Comparison of ENCODE assay signal across 13 cellular contexts in genomic region chr16:84995666-84996065, GRCh38. TPM values are rescaled to one million over a fixed set of nuclear protein-coding genes. Genes with fewer than 3 reads are reported as not detected.
DNase-seq lines count a peak whose midpoint lies in the region; ATAC-seq, FAIRE-seq and TF ChIP-seq lines count a peak whose summit lies in the region.
"Had no signal": no experiment of that assay in that cellular context is flagged by ENCODE, and none has a peak within 500 bp of the region (broad histone marks: within the 10 kb centered on the region; RNA-seq: fewer than 3 reads in every experiment).

No MANE protein-coding gene starts in this region.

- no peaks in the 10 kb centered on the region for H3K27me3 Mint-ChIP-seq in activated CD4-positive, alpha-beta T cell treated with anti-CD3 and anti-CD28 coated beads for 36 hours
- H3K27me3 Mint-ChIP-seq in activated CD4-positive, alpha-beta T cell treated with anti-CD3 and anti-CD28 coated beads, Interleukin-2, amount 10 ng/mL, durations not matched to agents 7 days and 5 days = no peaks in the 10 kb centered on the region
- H3K27me3 Mint-ChIP-seq: activated naive CD4-positive, alpha-beta T cell treated with anti-CD3 and anti-CD28 coated beads, Interleukin-2, amount 50 U/mL, for 24 hours had no signal

- TF ChIP-seq CTCF in RWPE1 (conservative IDR thresholded peaks at IDR 0.05; ENCODE audit: low read depth) (no peak), esophagus squamous epithelium (IDR thresholded peaks at IDR 0.05) (no peak)

- H3K27ac ChIP-seq in RWPE1 (peak overlapping the region; percentile 99), esophagus squamous epithelium (peak overlapping the region; percentile 83 to 93 (median 89)), skin epidermis (peak overlapping the region in 16 of 21 experiments; percentile 48 to 91 (median 80))
- H3K27ac ChIP-seq: neural progenitor cell had no signal

- no peaks in the 10 kb centered on the region for H3K9me3 Mint-ChIP-seq in activated CD4-positive, alpha-beta T cell treated with anti-CD3 and anti-CD28 coated beads for 36 hours (ENCODE audit: low read depth)
- H3K9me3 Mint-ChIP-seq in activated CD4-positive, alpha-beta T cell treated with anti-CD3 and anti-CD28 coated beads, Interleukin-2, amount 10 ng/mL, durations not matched to agents 7 days and 5 days = no peaks in the 10 kb centered on the region
- H3K9me3 Mint-ChIP-seq: activated naive CD4-positive, alpha-beta T cell treated with anti-CD3 and anti-CD28 coated beads, Interleukin-2, amount 50 U/mL, for 24 hours; neural progenitor cell had no signal

- no peak for FAIRE-seq in frontal cortex (lab: Jason Lieb, UNC)
- FAIRE-seq: urothelium cell line had no signal

- H3K27me3 ChIP-seq in esophagus squamous epithelium = no peaks in the 10 kb centered on the region
- H3K27me3 ChIP-seq: neural progenitor cell, Peyer's patch had no signal

- peak overlapping the region; percentile 47 for H3K27ac Mint-ChIP-seq in activated CD4-positive, alpha-beta T cell treated with anti-CD3 and anti-CD28 coated beads for 36 hours
- no peak overlapping the region for H3K27ac Mint-ChIP-seq in activated CD4-positive, alpha-beta T cell treated with anti-CD3 and anti-CD28 coated beads, Interleukin-2, amount 10 ng/mL, durations not matched to agents 7 days and 5 days

- no peak overlapping the region for H3K4me3 Mint-ChIP-seq in activated CD4-positive, alpha-beta T cell treated with anti-CD3 and anti-CD28 coated beads for 36 hours
- H3K4me3 Mint-ChIP-seq in activated CD4-positive, alpha-beta T cell treated with anti-CD3 and anti-CD28 coated beads, Interleukin-2, amount 10 ng/mL, durations not matched to agents 7 days and 5 days = no peak overlapping the region
- H3K4me3 Mint-ChIP-seq: activated naive CD4-positive, alpha-beta T cell treated with anti-CD3 and anti-CD28 coated beads, Interleukin-2, amount 50 U/mL, for 24 hours; neural progenitor cell had no signal

- peaks cover 0 to 48% (median 6%) of the 10 kb centered on the region in 3 donors for H3K36me3 ChIP-seq in esophagus squamous epithelium
- H3K36me3 ChIP-seq: neural progenitor cell had no signal

- intact Hi-C loops in activated CD4-positive, alpha-beta T cell treated with anti-CD3 and anti-CD28 coated beads for 36 hours (cut with DNase I, micrococcal nuclease) = no loop called here
- intact Hi-C loops in esophagus squamous epithelium (cut with DNase I) = no loop called here

- POLR2A ChIA-PET in activated CD4-positive, alpha-beta T cell treated with anti-CD3 and anti-CD28 coated beads for 36 hours (lab: Charles Lee) = no interaction called here
- POLR2A ChIA-PET in activated CD4-positive, alpha-beta T cell treated with anti-CD3 and anti-CD28 coated beads, Interleukin-2, amount 10 ng/mL, durations not matched to agents 7 days and 5 days (lab: Charles Lee) = no interaction called here
- POLR2A ChIA-PET in RWPE1 (lab: Yijun Ruan, JAX; ENCODE audit: low non-redundant PET) = no interaction called here

- ATAC-seq in activated CD4-positive, alpha-beta T cell treated with anti-CD3 and anti-CD28 coated beads for 36 hours = peak; percentile 90

- peaks cover 23% of the 10 kb centered on the region for H3K36me3 Mint-ChIP-seq in activated CD4-positive, alpha-beta T cell treated with anti-CD3 and anti-CD28 coated beads for 36 hours (ENCODE audit: low read depth)
- H3K36me3 Mint-ChIP-seq in activated CD4-positive, alpha-beta T cell treated with anti-CD3 and anti-CD28 coated beads, Interleukin-2, amount 10 ng/mL, durations not matched to agents 7 days and 5 days (ENCODE audit: low read depth) = peaks cover 18% of the 10 kb centered on the region

- CTCF ChIA-PET in activated CD4-positive, alpha-beta T cell treated with anti-CD3 and anti-CD28 coated beads for 36 hours (lab: Charles Lee) = interaction anchor here (0.7 to 1.2 kb wide), 2 partner anchors 9 to 25 kb away, joined by 3 to 4 read pairs; no protein-coding TSS in a partner anchor
- CTCF ChIA-PET in activated CD4-positive, alpha-beta T cell treated with anti-CD3 and anti-CD28 coated beads, Interleukin-2, amount 10 ng/mL, durations not matched to agents 7 days and 5 days (lab: Charles Lee) = interaction anchor here (2.5 kb wide), 1 partner anchor 24 kb away, joined by 8 read pairs; no protein-coding TSS in a partner anchor
- CTCF ChIA-PET in RWPE1 (lab: Yijun Ruan, JAX) = interaction anchor here (1.4 kb wide), 1 partner anchor 91 kb away, joined by 4 read pairs; no protein-coding TSS in a partner anchor

- no peaks in the 10 kb centered on the region for H3K9me3 ChIP-seq in esophagus squamous epithelium
- H3K9me3 ChIP-seq: Peyer's patch had no signal

- peak; percentile 61 for DNase-seq in activated CD4-positive, alpha-beta T cell treated with anti-CD3 and anti-CD28 coated beads for 36 hours
- DNase-seq in activated CD4-positive, alpha-beta T cell treated with anti-CD3 and anti-CD28 coated beads, Interleukin-2, amount 10 ng/mL, durations not matched to agents 7 days and 5 days = no peak
- DNase-seq in RWPE1 (ENCODE audit: low spot score) (no peak), esophagus squamous epithelium (lab: John Stamatoyannopoulos, UW) (no peak), NCI-H1092 (lab: John Stamatoyannopoulos, UW) (no peak), NCI-H748 treated with DMSO at 0.1 percent for 48 hours (lab: John Stamatoyannopoulos, UW) (no peak), frontal cortex (ENCODE audit: low spot score in 2 of 2) (no peak)
- DNase-seq: effector CD4-positive, alpha-beta T cell; Peyer's patch had no signal

- peaks cover 32 to 88% (median 71%) of the 10 kb centered on the region in 3 donors for H3K4me1 ChIP-seq in esophagus squamous epithelium
- H3K4me1 ChIP-seq: neural progenitor cell had no signal

- WGBS in esophagus squamous epithelium, 2 donors = 71 to 85% methylated on average over 8 of the region's 8 CpGs

- H3K4me1 Mint-ChIP-seq in activated CD4-positive, alpha-beta T cell treated with anti-CD3 and anti-CD28 coated beads for 36 hours = peaks cover 21% of the 10 kb centered on the region
- H3K4me1 Mint-ChIP-seq in activated CD4-positive, alpha-beta T cell treated with anti-CD3 and anti-CD28 coated beads, Interleukin-2, amount 10 ng/mL, durations not matched to agents 7 days and 5 days = peaks cover 18% of the 10 kb centered on the region

- H3K4me3 ChIP-seq in esophagus squamous epithelium = no peak overlapping the region
- no peak overlapping the region for H3K4me3 ChIP-seq in skin epidermis
- H3K4me3 ChIP-seq: neural progenitor cell, Peyer's patch had no signal

- TF ChIP-seq POLR2A in esophagus squamous epithelium (IDR thresholded peaks at IDR 0.05) = no peak

RNA-seq across cellular contexts. Expression of gene ZDHHC7, which starts 15.7 kb away (rescaled TPM):
- total RNA-seq in activated CD4-positive, alpha-beta T cell treated with anti-CD3 and anti-CD28 coated beads for 36 hours = 10 to 100 TPM; 25.1 to 27.8 TPM
- total RNA-seq in activated CD4-positive, alpha-beta T cell treated with anti-CD3 and anti-CD28 coated beads, Interleukin-2, amount 10 ng/mL, durations not matched to agents 7 days and 5 days = 10 to 100 TPM; 30.7 to 33.9 TPM
- 10 to 100 TPM; 31.2 to 41.2 (median 38.6) TPM for total RNA-seq in esophagus squamous epithelium
- 19.6 TPM for total RNA-seq in frontal cortex

RNA-seq across cellular contexts. Expression of gene KIAA0513, which starts 31.9 kb away (rescaled TPM):
- 10 to 100 TPM in 1 of 2 experiments, 1 to 10 TPM in 1; 9.6 to 10.4 TPM for total RNA-seq in activated CD4-positive, alpha-beta T cell treated with anti-CD3 and anti-CD28 coated beads for 36 hours
- total RNA-seq in activated CD4-positive, alpha-beta T cell treated with anti-CD3 and anti-CD28 coated beads, Interleukin-2, amount 10 ng/mL, durations not matched to agents 7 days and 5 days = 10 to 100 TPM; 13.6 to 14.8 TPM
- total RNA-seq in esophagus squamous epithelium = 10 to 100 TPM in 1 of 4 donors, 1 to 10 TPM in 3; 9.0 to 11.4 (median 9.7) TPM
- total RNA-seq in frontal cortex = 55.8 TPM
